1 cellular context compared by ENCODE assay signal in genomic region chr3:197522183-197522715, GRCh38.
TF ChIP-seq lines count a peak whose summit lies in the region.

No MANE protein-coding gene starts in this region.

TF ChIP-seq in GM23338, 12 proteins besides CTCF, POLR2A, EP300 and RAD21 (continued from another document):
- no peak for TF ChIP-seq ZNF462 (CRISPR knock-in tag; IDR thresholded peaks at IDR 0.05)
- TF ChIP-seq, protein P1, sequence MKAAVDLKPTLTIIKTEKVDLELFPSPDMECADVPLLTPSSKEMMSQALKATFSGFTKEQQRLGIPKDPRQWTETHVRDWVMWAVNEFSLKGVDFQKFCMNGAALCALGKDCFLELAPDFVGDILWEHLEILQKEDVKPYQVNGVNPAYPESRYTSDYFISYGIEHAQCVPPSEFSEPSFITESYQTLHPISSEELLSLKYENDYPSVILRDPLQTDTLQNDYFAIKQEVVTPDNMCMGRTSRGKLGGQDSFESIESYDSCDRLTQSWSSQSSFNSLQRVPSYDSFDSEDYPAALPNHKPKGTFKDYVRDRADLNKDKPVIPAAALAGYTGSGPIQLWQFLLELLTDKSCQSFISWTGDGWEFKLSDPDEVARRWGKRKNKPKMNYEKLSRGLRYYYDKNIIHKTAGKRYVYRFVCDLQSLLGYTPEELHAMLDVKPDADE (IDR thresholded peaks at IDR 0.05) = no peak
